8 cellular contexts compared by ENCODE assay signal in genomic region chr2:26401739-26402541, GRCh38. TPM values are rescaled to one million over a fixed set of nuclear protein-coding genes. Genes with fewer than 3 reads are reported as not detected.
A peak's percentile ranks its signal among the peaks of the same experiment; 100 is the strongest.
DNase-seq lines count a peak whose midpoint lies in the region; FAIRE-seq and TF ChIP-seq lines count a peak whose summit lies in the region.

Gene DRC1 (plus strand): TSS chr2:26401920. CDS start chr2:26401990, 70 bp downstream.

- H2AFZ ChIP-seq in keratinocyte (ENCODE audit: control insufficient read depth, low read length), result no peak within 1 kb of the TSS

- DNase-seq in stimulated activated CD4-positive, alpha-beta T cell treated with anti-CD3 and anti-CD28 coated beads, Interleukin-1b, Interleukin-23, amount 100 ng/mL, for 48 hours, result peak; percentile 16
- DNase-seq in stimulated activated CD4-positive, alpha-beta T cell treated with anti-CD3 and anti-CD28 coated beads, Interleukin-12 subunit alpha, Interleukin-12 subunit beta, amount 100 ng/mL, for 4 hours, result no peak
- DNase-seq in NCI-H524 treated with DMSO at 0.1 percent for 48 hours (lab: John Stamatoyannopoulos, UW) (peak; percentile 5), dedifferentiated amniotic fluid mesenchymal stem cell (ENCODE audit: extremely low spot score) (peak; percentile 60), keratinocyte (ENCODE audit: low read depth, low spot score) (no peak), HUDEP-2 (lab: John Stamatoyannopoulos, UW; ENCODE audit: unreplicated experiment in 76 of 76) (no peak), NCI-H446 treated with DMSO at 0.1 percent for 48 hours (lab: John Stamatoyannopoulos, UW) (no peak)
- peak; percentile 6 for DNase-seq in stimulated activated CD4-positive, alpha-beta T cell treated with anti-CD3 and anti-CD28 coated beads, Interleukin-4, amount 100 ng/mL, for 1 hour

- H3K4me2 ChIP-seq in keratinocyte (ENCODE audit: control insufficient read depth, extremely low read depth, insufficient read depth, low read depth, low read length), result peak within 1 kb of the TSS; percentile 60

- H3K9me1 ChIP-seq in keratinocyte (ENCODE audit: control insufficient read depth, extremely low read depth, insufficient read depth, low read length), result no peaks in the 10 kb centered on the region

- H3K4me1 ChIP-seq in keratinocyte (ENCODE audit: control insufficient read depth, extremely low read depth, insufficient read depth, low read length), result peaks cover 21% of the 10 kb centered on the region

- no peak within 1 kb of the TSS for H3K27ac ChIP-seq in keratinocyte (ENCODE audit: control insufficient read depth, insufficient read depth, low read length)

- H3K9ac ChIP-seq in keratinocyte (ENCODE audit: control insufficient read depth, extremely low read depth, insufficient read depth, low read length), result peak within 1 kb of the TSS; percentile 15

- no peaks in the 10 kb centered on the region for H4K20me1 ChIP-seq in keratinocyte (ENCODE audit: control insufficient read depth, extremely low read depth, insufficient read depth, low read length)

- no peaks in the 10 kb centered on the region for H3K79me2 ChIP-seq in keratinocyte (ENCODE audit: control insufficient read depth, insufficient read depth, low read length)

- no peaks in the 10 kb centered on the region for H3K36me3 ChIP-seq in keratinocyte (ENCODE audit: control insufficient read depth in 2 of 2, extremely low read depth in 1 of 2, insufficient read depth in 2 of 2, low read length in 2 of 2)

- dilution Hi-C loops in keratinocyte (cut with MboI; ENCODE audit: extremely low pct_ligation_motif_present, low sequenced_read_pairs), result no loop called here

- peak within 1 kb of the TSS in 1 of 3 experiments; percentile 52 for H3K4me3 ChIP-seq in keratinocyte (ENCODE audit: control insufficient read depth in 2 of 3, extremely low read depth in 1 of 3, insufficient read depth in 2 of 3, low read depth in 1 of 3, low read length in 3 of 3)

- no peaks in the 10 kb centered on the region for H3K27me3 ChIP-seq in keratinocyte (ENCODE audit: control insufficient read depth, extremely low read depth, insufficient read depth, low read length)

- TF ChIP-seq CTCF in keratinocyte (optimal IDR thresholded peaks at IDR 0.05 in 1 of 3, IDR thresholded peaks at IDR 0.05 in 1 of 3, conservative IDR thresholded peaks at IDR 0.05 in 1 of 3; ENCODE audit: extremely low read depth in 1 of 3, insufficient read depth in 2 of 3, low read length in 3 of 3), result no peak

- no peaks in the 10 kb centered on the region for H3K9me3 ChIP-seq in keratinocyte (ENCODE audit: control insufficient read depth, low read depth, low read length)

- FAIRE-seq in keratinocyte (lab: Jason Lieb, UNC), result no peak

RNA-seq across cellular contexts. Expression of gene DRC1, which starts in this region (rescaled TPM):
- polyA plus RNA-seq in keratinocyte, result not detected in 3 replicates
- not detected for polyA plus RNA-seq in keratinocyte (2011; ENCODE audit: low read depth)
- not detected in 2 replicates for polyA plus RNA-seq in keratinocyte (2011; cell fraction: cytosol; rRNA removed)
- not detected in 2 replicates for polyA plus RNA-seq in keratinocyte (2011; cell fraction: nucleus; rRNA removed)
- polyA plus RNA-seq in keratinocyte (2012; ENCODE audit: low replicate concordance), result not detected in 2 replicates
- not detected in 3 replicates for polyA minus RNA-seq in keratinocyte
- not detected for polyA minus RNA-seq in keratinocyte (2011; cell fraction: cytosol; rRNA and poly(A)+ RNA removed)
- polyA minus RNA-seq in keratinocyte (2011; cell fraction: nucleus; rRNA and poly(A)+ RNA removed), result not detected in 2 replicates

Comparison
In these comparisons a context has a peak if more than half of its experiments do, and no peak if none do; other contexts are left out.
1. DNase-seq: peak in stimulated activated CD4-positive, alpha-beta T cell treated with anti-CD3 and anti-CD28 coated beads, Interleukin-1b, Interleukin-23, amount 100 ng/mL, for 48 hours (single experiment), NCI-H524 treated with DMSO at 0.1 percent for 48 hours (single experiment), dedifferentiated amniotic fluid mesenchymal stem cell (single experiment) and stimulated activated CD4-positive, alpha-beta T cell treated with anti-CD3 and anti-CD28 coated beads, Interleukin-4, amount 100 ng/mL, for 1 hour (single experiment); none in stimulated activated CD4-positive, alpha-beta T cell treated with anti-CD3 and anti-CD28 coated beads, Interleukin-12 subunit alpha, Interleukin-12 subunit beta, amount 100 ng/mL, for 4 hours (single experiment), keratinocyte (single experiment), HUDEP-2 (0 of 76) and NCI-H446 treated with DMSO at 0.1 percent for 48 hours (single experiment).